In the genomic region with DNA sequence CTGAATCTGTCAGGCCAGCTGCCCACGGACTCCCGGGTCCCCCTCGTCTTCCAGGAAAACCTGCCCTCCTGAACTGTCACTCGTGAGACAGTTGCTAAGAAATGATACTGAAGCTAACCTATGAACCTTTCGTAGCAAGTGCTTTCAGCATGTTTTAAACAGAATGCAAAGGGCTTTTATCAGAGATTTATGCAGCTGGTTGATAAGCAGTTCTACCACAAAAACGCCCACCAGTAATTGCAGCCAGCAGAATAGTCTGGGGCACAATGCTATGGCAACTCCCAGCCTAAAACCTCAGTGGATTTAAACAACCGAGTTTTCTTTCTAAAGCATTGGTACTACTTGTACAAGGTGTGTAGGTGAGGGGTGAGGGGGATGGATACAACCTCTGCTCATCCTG, we compare ENCODE assay signal across 38 cellular contexts.
"Had no signal": no experiment of that assay in that cellular context is flagged by ENCODE, and none has a peak within 500 bp of the region (broad histone marks: within the 10 kb centered on the region; RNA-seq: fewer than 3 reads in every experiment).

No MANE protein-coding gene starts in this region.

- H3K27me3 ChIP-seq: adrenal gland, ascending aorta, body of pancreas, brain microvascular endothelial cell, breast epithelium had no signal

- H3K4me3 Mint-ChIP-seq: activated naive CD4-positive, alpha-beta T cell treated with anti-CD3 and anti-CD28 coated beads for 36 hours; activated naive CD4-positive, alpha-beta T cell treated with anti-CD3 and anti-CD28 coated beads, Interleukin-2, amount 10 ng/mL, durations not matched to agents 7 days and 5 days; activated naive CD4-positive, alpha-beta T cell treated with anti-CD3 and anti-CD28 coated beads, Interleukin-2, amount 50 U/mL, for 24 hours; activated naive CD8-positive, alpha-beta T cell; activated naive CD8-positive, alpha-beta T cell treated with anti-CD3 and anti-CD28 coated beads for 36 hours; activated naive CD8-positive, alpha-beta T cell treated with anti-CD3 and anti-CD28 coated beads, Interleukin-2, amount 10 ng/mL, durations not matched to agents 7 days and 5 days; activated naive CD8-positive, alpha-beta T cell treated with anti-CD3 and anti-CD28 coated beads, Interleukin-2, amount 50 U/mL, for 24 hours; activated T-cell treated with anti-CD3 and anti-CD28 coated beads, Interleukin-2, amount 50 U/mL, for 24 hours; activated T-cell treated with anti-CD3 and anti-CD28 coated beads, Interleukin-2, amount 50 U/mL, for 4 hours; activated T-cell treated with anti-CD3 and anti-CD28 coated beads, Interleukin-2, amount 50 U/mL, for 72 hours; activated T-helper 1 cell treated with anti-CD3 and anti-CD28 coated beads, Interleukin-12 subunit alpha, Interleukin-12 subunit beta, Interleukin-2, Interleukin-4 antibody, amounts not matched to agents 30 ng/mL and 10 ng/mL and 1 ng/mL, durations not matched to agents 14 hours and 24 hours and 36 hours; activated T-helper 17 cell treated with anti-CD3 and anti-CD28 coated beads, Interleukin-2, amount 50 U/mL, for 72 hours; brain; central memory CD8-positive, alpha-beta T cell had no signal

- H3K9me3 ChIP-seq: adrenal gland, ascending aorta, body of pancreas, breast epithelium had no signal

- H3K36me3 ChIP-seq: adrenal gland, ascending aorta, brain microvascular endothelial cell, breast epithelium, cardiac muscle cell had no signal

- ATAC-seq: activated naive CD4-positive, alpha-beta T cell treated with anti-CD3 and anti-CD28 coated beads, Interleukin-2, amount 50 U/mL, for 72 hours; activated naive CD8-positive, alpha-beta T cell treated with anti-CD3 and anti-CD28 coated beads, Interleukin-2, amount 50 U/mL, for 24 hours; activated T-cell treated with anti-CD3 and anti-CD28 coated beads, Interleukin-2, amount 50 U/mL, for 4 hours; activated T-cell treated with anti-CD3 and anti-CD28 coated beads, Interleukin-2, amount 50 U/mL, for 72 hours; activated T-helper 17 cell treated with anti-CD3 and anti-CD28 coated beads, Interleukin-2, amount 50 U/mL, for 72 hours; body of pancreas had no signal

- H3K27me3 Mint-ChIP-seq: activated naive CD4-positive, alpha-beta T cell treated with anti-CD3 and anti-CD28 coated beads, Interleukin-2, amount 10 ng/mL, durations not matched to agents 7 days and 5 days; activated naive CD4-positive, alpha-beta T cell treated with anti-CD3 and anti-CD28 coated beads, Interleukin-2, amount 50 U/mL, for 24 hours; activated naive CD8-positive, alpha-beta T cell treated with anti-CD3 and anti-CD28 coated beads, Interleukin-2, amount 50 U/mL, for 24 hours; central memory CD8-positive, alpha-beta T cell had no signal

- H3K4me1 ChIP-seq: adrenal gland, ascending aorta, body of pancreas, breast epithelium had no signal

- H3K27ac ChIP-seq: adrenal gland, ascending aorta, body of pancreas, brain microvascular endothelial cell, breast epithelium, cardiac muscle cell had no signal

- H3K36me3 Mint-ChIP-seq: activated naive CD4-positive, alpha-beta T cell treated with anti-CD3 and anti-CD28 coated beads, Interleukin-2, amount 10 ng/mL, durations not matched to agents 7 days and 5 days; activated naive CD4-positive, alpha-beta T cell treated with anti-CD3 and anti-CD28 coated beads, Interleukin-2, amount 50 U/mL, for 24 hours; activated naive CD8-positive, alpha-beta T cell; activated naive CD8-positive, alpha-beta T cell treated with anti-CD3 and anti-CD28 coated beads for 36 hours; activated naive CD8-positive, alpha-beta T cell treated with anti-CD3 and anti-CD28 coated beads, Interleukin-2, amount 10 ng/mL, durations not matched to agents 7 days and 5 days; brain had no signal

- H3K4me1 Mint-ChIP-seq: activated naive CD4-positive, alpha-beta T cell treated with anti-CD3 and anti-CD28 coated beads, Interleukin-2, amount 10 ng/mL, durations not matched to agents 7 days and 5 days; activated naive CD4-positive, alpha-beta T cell treated with anti-CD3 and anti-CD28 coated beads, Interleukin-2, amount 50 U/mL, for 24 hours; activated naive CD8-positive, alpha-beta T cell treated with anti-CD3 and anti-CD28 coated beads for 36 hours; activated naive CD8-positive, alpha-beta T cell treated with anti-CD3 and anti-CD28 coated beads, Interleukin-2, amount 10 ng/mL, durations not matched to agents 7 days and 5 days; activated naive CD8-positive, alpha-beta T cell treated with anti-CD3 and anti-CD28 coated beads, Interleukin-2, amount 50 U/mL, for 24 hours; activated T-helper 17 cell treated with anti-CD3 and anti-CD28 coated beads, Interleukin-2, amount 50 U/mL, for 72 hours; central memory CD8-positive, alpha-beta T cell had no signal

- H3K4me3 ChIP-seq: adrenal gland, ascending aorta, body of pancreas, breast epithelium, cardiac muscle cell had no signal

- H3K9me3 Mint-ChIP-seq: activated naive CD4-positive, alpha-beta T cell treated with anti-CD3 and anti-CD28 coated beads, Interleukin-2, amount 10 ng/mL, durations not matched to agents 7 days and 5 days; activated naive CD4-positive, alpha-beta T cell treated with anti-CD3 and anti-CD28 coated beads, Interleukin-2, amount 50 U/mL, for 24 hours; activated T-cell treated with anti-CD3 and anti-CD28 coated beads, Interleukin-2, amount 50 U/mL, for 4 hours; activated T-helper 1 cell treated with anti-CD3 and anti-CD28 coated beads, Interleukin-12 subunit alpha, Interleukin-12 subunit beta, Interleukin-2, Interleukin-4 antibody, amounts not matched to agents 30 ng/mL and 10 ng/mL and 1 ng/mL, durations not matched to agents 14 hours and 24 hours and 36 hours; activated T-helper 17 cell treated with anti-CD3 and anti-CD28 coated beads, Interleukin-2, amount 50 U/mL, for 72 hours; brain had no signal

- H3K27ac Mint-ChIP-seq: activated naive CD4-positive, alpha-beta T cell treated with anti-CD3 and anti-CD28 coated beads for 36 hours; activated naive CD4-positive, alpha-beta T cell treated with anti-CD3 and anti-CD28 coated beads, Interleukin-2, amount 10 ng/mL, durations not matched to agents 7 days and 5 days; activated naive CD4-positive, alpha-beta T cell treated with anti-CD3 and anti-CD28 coated beads, Interleukin-2, amount 50 U/mL, for 24 hours; activated naive CD4-positive, alpha-beta T cell treated with anti-CD3 and anti-CD28 coated beads, Interleukin-2, amount 50 U/mL, for 72 hours; activated naive CD8-positive, alpha-beta T cell; activated naive CD8-positive, alpha-beta T cell treated with anti-CD3 and anti-CD28 coated beads for 36 hours; activated naive CD8-positive, alpha-beta T cell treated with anti-CD3 and anti-CD28 coated beads, Interleukin-2, amount 10 ng/mL, durations not matched to agents 7 days and 5 days; activated naive CD8-positive, alpha-beta T cell treated with anti-CD3 and anti-CD28 coated beads, Interleukin-2, amount 50 U/mL, for 24 hours; activated T-cell treated with anti-CD3 and anti-CD28 coated beads, Interleukin-2, amount 50 U/mL, for 24 hours; activated T-cell treated with anti-CD3 and anti-CD28 coated beads, Interleukin-2, amount 50 U/mL, for 72 hours; activated T-helper 1 cell treated with anti-CD3 and anti-CD28 coated beads, Interleukin-12 subunit alpha, Interleukin-12 subunit beta, Interleukin-2, Interleukin-4 antibody, amounts not matched to agents 30 ng/mL and 10 ng/mL and 1 ng/mL, durations not matched to agents 14 hours and 24 hours and 36 hours; activated T-helper 17 cell treated with anti-CD3 and anti-CD28 coated beads, Interleukin-2, amount 50 U/mL, for 72 hours; activated T-helper 2 cell treated with anti-CD3 and anti-CD28 coated beads, Interferon-gamma antibody, Interleukin-2, Interleukin-4, amounts not matched to agents 10 μg/mL and 5 μg/mL and 100 μg/mL, durations not matched to agents 14 hours and 24 hours and 36 hours; brain had no signal

- DNase-seq: activated effector memory CD4-positive, alpha-beta T cell treated with anti-CD3 and anti-CD28 coated beads, Interleukin-2, amount 50 U/mL, for 16 hours; activated effector memory CD4-positive, alpha-beta T cell treated with Interleukin-2 at 50 U/mL for 16 hours; activated gamma-delta T cell; activated gamma-delta T cell treated with Interleukin-2 at 50 U/mL for 16 hours; activated naive CD4-positive, alpha-beta T cell; activated naive CD4-positive, alpha-beta T cell treated with anti-CD3 and anti-CD28 coated beads for 36 hours; activated naive CD4-positive, alpha-beta T cell treated with anti-CD3 and anti-CD28 coated beads, Interleukin-2, amount 10 ng/mL, durations not matched to agents 7 days and 5 days; activated naive CD4-positive, alpha-beta T cell treated with anti-CD3 and anti-CD28 coated beads, Interleukin-2, amount 50 U/mL, for 16 hours; activated naive CD4-positive, alpha-beta T cell treated with Interleukin-2 at 50 U/mL for 16 hours; activated naive CD8-positive, alpha-beta T cell treated with anti-CD3 and anti-CD28 coated beads for 36 hours; activated naive CD8-positive, alpha-beta T cell treated with anti-CD3 and anti-CD28 coated beads, Interleukin-2, amount 10 ng/mL, durations not matched to agents 7 days and 5 days; activated naive CD8-positive, alpha-beta T cell treated with anti-CD3 and anti-CD28 coated beads, Interleukin-2, amount 50 U/mL, for 24 hours; activated T-cell treated with anti-CD3 and anti-CD28 coated beads for 4 hours; activated T-cell treated with anti-CD3 and anti-CD28 coated beads, Interleukin-2, amount 50 U/mL, for 1 hour; activated T-cell treated with anti-CD3 and anti-CD28 coated beads, Interleukin-2, amount 50 U/mL, for 24 hours; activated T-cell treated with anti-CD3 and anti-CD28 coated beads, Interleukin-2, amount 50 U/mL, for 4 hours; activated T-cell treated with anti-CD3 and anti-CD28 coated beads, Interleukin-2, amount 50 U/mL, for 48 hours; activated T-cell treated with anti-CD3 and anti-CD28 coated beads, Interleukin-2, amount 50 U/mL, for 72 hours; adrenal gland; amniotic stem cell; anterior cingulate cortex; body of pancreas; brain microvascular endothelial cell; caudate nucleus; central memory CD4-positive, alpha-beta T cell; cerebellar nuclear complex had no signal

- FAIRE-seq: bronchial epithelial cell had no signal
